Comparison of ENCODE assay signal across 20 cellular contexts in the genomic region with DNA sequence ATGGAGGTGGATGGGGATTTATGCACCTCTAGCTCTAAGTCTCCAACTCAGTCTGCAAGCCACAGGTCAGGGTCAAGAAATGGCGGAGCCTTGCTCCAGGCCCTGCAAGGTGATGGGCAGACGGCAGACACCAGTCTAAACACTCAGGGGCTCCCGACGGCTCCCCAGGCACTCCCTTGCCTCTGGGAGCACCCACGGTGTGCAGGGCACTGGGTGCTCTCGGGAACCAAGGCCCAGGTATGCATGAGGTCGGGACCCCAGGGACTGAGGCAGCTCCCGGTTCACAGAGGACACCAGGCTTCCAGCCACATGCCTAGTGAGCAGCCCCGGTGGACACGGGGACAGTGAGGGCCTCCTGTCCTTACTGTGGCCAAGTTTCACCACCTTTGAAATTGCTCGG.
"Had no signal": no experiment of that assay in that cellular context is flagged by ENCODE, and none has a peak within 500 bp of the region (broad histone marks: within the 10 kb centered on the region; RNA-seq: fewer than 3 reads in every experiment).

No MANE protein-coding gene starts in this region.

- H3K36me3 ChIP-seq: SJCRH30 had no signal

- H3K27ac ChIP-seq: HL-60, SJCRH30 had no signal

- ATAC-seq: SK-N-SH treated with all-trans-retinoic acid at 6 μM for 48 hours had no signal

- H3K4me1 ChIP-seq: SJCRH30 had no signal

- H3K9me3 ChIP-seq: SJCRH30 had no signal

- FAIRE-seq: HTR-8/SVneo, RCC 7860 had no signal

- H3K4me3 ChIP-seq: SJCRH30 had no signal

- DNase-seq: KBM-7, NCI-H1092, NCI-H1436, NCI-H187, NCI-H2029, NCI-H2081 treated with DMSO at 0.1 percent for 48 hours, NCI-H2171, NCI-H226, NCI-H446, NCI-H510A, NCI-H524 treated with DMSO at 0.1 percent for 48 hours, NCI-H69, NCI-H774, RPMI8226, SHP77 treated with DMSO at 0.1 percent for 48 hours, SJCRH30 had no signal
